ENCODE assay signal across 34 cellular contexts in genomic region chr17:81265576-81265975, GRCh38.
"Had no signal": no experiment of that assay in that cellular context is flagged by ENCODE, and none has a peak within 500 bp of the region (broad histone marks: within the 10 kb centered on the region; RNA-seq: fewer than 3 reads in every experiment).

No MANE protein-coding gene starts in this region.

- H3K4me1 Mint-ChIP-seq: activated CD4-positive, alpha-beta T cell treated with anti-CD3 and anti-CD28 coated beads for 36 hours; activated CD4-positive, alpha-beta T cell treated with anti-CD3 and anti-CD28 coated beads, Interleukin-2, amount 10 ng/mL, durations not matched to agents 7 days and 5 days; activated naive CD4-positive, alpha-beta T cell treated with anti-CD3 and anti-CD28 coated beads, Interleukin-2, amount 50 U/mL, for 24 hours; activated naive CD8-positive, alpha-beta T cell treated with anti-CD3 and anti-CD28 coated beads, Interleukin-2, amount 10 ng/mL, durations not matched to agents 7 days and 5 days had no signal

- H3K27me3 Mint-ChIP-seq: activated CD4-positive, alpha-beta T cell treated with anti-CD3 and anti-CD28 coated beads for 36 hours; activated CD4-positive, alpha-beta T cell treated with anti-CD3 and anti-CD28 coated beads, Interleukin-2, amount 10 ng/mL, durations not matched to agents 7 days and 5 days; activated naive CD4-positive, alpha-beta T cell treated with anti-CD3 and anti-CD28 coated beads, Interleukin-2, amount 50 U/mL, for 24 hours; activated naive CD8-positive, alpha-beta T cell treated with anti-CD3 and anti-CD28 coated beads, Interleukin-2, amount 10 ng/mL, durations not matched to agents 7 days and 5 days; activated T-cell treated with anti-CD3 and anti-CD28 coated beads, Interleukin-2, amount 50 U/mL, for 24 hours had no signal

- H3K4me3 ChIP-seq: ascending aorta, breast epithelium, MG63, PC-9 had no signal

- H3K4me2 ChIP-seq: PC-9 had no signal

- H3K9me3 ChIP-seq: ascending aorta, breast epithelium, MG63 had no signal

- DNase-seq: activated CD4-positive, alpha-beta T cell treated with anti-CD3 and anti-CD28 coated beads for 36 hours; activated CD4-positive, alpha-beta T cell treated with anti-CD3 and anti-CD28 coated beads, Interleukin-2, amount 10 ng/mL, durations not matched to agents 7 days and 5 days; activated CD4-positive, alpha-beta T cell treated with anti-CD3 and anti-CD28 coated beads, Interleukin-2, amount 50 U/mL, for 48 hours; activated CD8-positive, alpha-beta T cell treated with anti-CD3 and anti-CD28 coated beads, Interleukin-2, amount 10 ng/mL, durations not matched to agents 7 days and 5 days; activated gamma-delta T cell; activated naive CD4-positive, alpha-beta T cell treated with Interleukin-2 at 50 U/mL for 16 hours; activated naive CD8-positive, alpha-beta T cell treated with anti-CD3 and anti-CD28 coated beads, Interleukin-2, amount 10 ng/mL, durations not matched to agents 7 days and 5 days; activated T-cell treated with anti-CD3 and anti-CD28 coated beads, Interleukin-2, amount 50 U/mL, for 24 hours; amygdala; Kasumi-1; KG1; MG63; NCI-H1048; NCI-H1105 treated with DMSO at 0.1 percent for 48 hours; NCI-H1436; NCI-H1694; NCI-H1930; NCI-H2081 treated with DMSO at 0.1 percent for 48 hours; NCI-H345; NCI-H526; NCI-H748 treated with DMSO at 0.1 percent for 48 hours; NK-92 treated with Interleukin-12 subunit alpha and Interleukin-12 subunit beta, amount 100 ng/mL, for 24 hours; PC-9; Right ventricle myocardium superior; SW 1271; T-helper 1 cell had no signal

- H3K27me3 ChIP-seq: ascending aorta, breast epithelium, MG63 had no signal

- FAIRE-seq: RCC 7860, TTC549 had no signal

- H3K4me1 ChIP-seq: ascending aorta, breast epithelium had no signal

- H2AFZ ChIP-seq: PC-9 had no signal

- H3K36me3 ChIP-seq: breast epithelium had no signal

- H3K9me3 Mint-ChIP-seq: activated CD4-positive, alpha-beta T cell treated with anti-CD3 and anti-CD28 coated beads, Interleukin-2, amount 10 ng/mL, durations not matched to agents 7 days and 5 days; activated naive CD4-positive, alpha-beta T cell treated with anti-CD3 and anti-CD28 coated beads, Interleukin-2, amount 50 U/mL, for 24 hours; activated naive CD8-positive, alpha-beta T cell treated with anti-CD3 and anti-CD28 coated beads, Interleukin-2, amount 10 ng/mL, durations not matched to agents 7 days and 5 days; activated T-cell treated with anti-CD3 and anti-CD28 coated beads, Interleukin-2, amount 50 U/mL, for 24 hours; activated T-helper 2 cell treated with anti-CD3 and anti-CD28 coated beads, Interferon-gamma antibody, Interleukin-2, Interleukin-4, amounts not matched to agents 10 μg/mL and 5 μg/mL and 100 μg/mL, durations not matched to agents 14 hours and 24 hours and 36 hours had no signal

- H3K27ac ChIP-seq: ascending aorta, breast epithelium, PC-9, RWPE1 had no signal

- H3K4me3 Mint-ChIP-seq: activated CD4-positive, alpha-beta T cell treated with anti-CD3 and anti-CD28 coated beads for 36 hours; activated CD4-positive, alpha-beta T cell treated with anti-CD3 and anti-CD28 coated beads, Interleukin-2, amount 10 ng/mL, durations not matched to agents 7 days and 5 days; activated CD8-positive, alpha-beta T cell treated with anti-CD3 and anti-CD28 coated beads, Interleukin-2, amount 10 ng/mL, durations not matched to agents 7 days and 5 days; activated naive CD4-positive, alpha-beta T cell treated with anti-CD3 and anti-CD28 coated beads, Interleukin-2, amount 50 U/mL, for 24 hours; activated naive CD8-positive, alpha-beta T cell treated with anti-CD3 and anti-CD28 coated beads, Interleukin-2, amount 10 ng/mL, durations not matched to agents 7 days and 5 days; activated T-cell treated with anti-CD3 and anti-CD28 coated beads, Interleukin-2, amount 50 U/mL, for 24 hours had no signal

- ATAC-seq: activated CD4-positive, alpha-beta T cell treated with anti-CD3 and anti-CD28 coated beads for 36 hours; activated CD4-positive, CD25-positive, alpha-beta regulatory T cell treated with anti-CD3 and anti-CD28 coated beads, Interleukin-2, amount 50 U/mL, for 24 hours; activated CD8-positive, alpha-beta T cell treated with anti-CD3 and anti-CD28 coated beads, Interleukin-2, amount 10 ng/mL, durations not matched to agents 7 days and 5 days had no signal

- H3K27ac Mint-ChIP-seq: activated CD4-positive, alpha-beta T cell treated with anti-CD3 and anti-CD28 coated beads for 36 hours; activated CD4-positive, alpha-beta T cell treated with anti-CD3 and anti-CD28 coated beads, Interleukin-2, amount 10 ng/mL, durations not matched to agents 7 days and 5 days; activated CD8-positive, alpha-beta T cell treated with anti-CD3 and anti-CD28 coated beads, Interleukin-2, amount 10 ng/mL, durations not matched to agents 7 days and 5 days; activated naive CD4-positive, alpha-beta T cell treated with anti-CD3 and anti-CD28 coated beads, Interleukin-2, amount 50 U/mL, for 24 hours; activated naive CD8-positive, alpha-beta T cell treated with anti-CD3 and anti-CD28 coated beads, Interleukin-2, amount 10 ng/mL, durations not matched to agents 7 days and 5 days; activated T-cell treated with anti-CD3 and anti-CD28 coated beads, Interleukin-2, amount 50 U/mL, for 24 hours; activated T-helper 2 cell treated with anti-CD3 and anti-CD28 coated beads, Interferon-gamma antibody, Interleukin-2, Interleukin-4, amounts not matched to agents 10 μg/mL and 5 μg/mL and 100 μg/mL, durations not matched to agents 14 hours and 24 hours and 36 hours had no signal
